ENCODE assay signal across 8 cellular contexts in genomic region chr1:241627453-241628329, GRCh38. TPM values are rescaled to one million over a fixed set of nuclear protein-coding genes. Genes with fewer than 3 reads are reported as not detected.
A peak's percentile ranks its signal among the peaks of the same experiment; 100 is the strongest.
DNase-seq lines count a peak whose midpoint lies in the region; ATAC-seq and TF ChIP-seq lines count a peak whose summit lies in the region.

No MANE protein-coding gene starts in this region.

- no peak overlapping the region for H3K27ac ChIP-seq in HCT116 (ENCODE audit: low read depth, low read length)

- H3K9me2 ChIP-seq in HCT116 (ENCODE audit: insufficient read depth) = no peaks in the 10 kb centered on the region

- no peaks in the 10 kb centered on the region for H3K4me1 ChIP-seq in HCT116 (ENCODE audit: control insufficient read depth in 1 of 2, insufficient read depth in 2 of 2, low read length in 2 of 2)

- no peak overlapping the region for H3K9ac ChIP-seq in HCT116 (ENCODE audit: low read length)

- H3K79me2 ChIP-seq in HCT116 (ENCODE audit: insufficient read depth, low read length) = no peaks in the 10 kb centered on the region

- no peak for TF ChIP-seq POLR2A in HCT116 (IDR thresholded peaks at IDR 0.05; ENCODE audit: borderline replicate concordance, extremely low read depth, insufficient read depth, insufficient read length)
- TF ChIP-seq POLR2A in erythroblast (IDR thresholded peaks at IDR 0.05; ENCODE audit: low read length) = no peak

- peak; percentile 74 for ATAC-seq in HCT116
- no peak for ATAC-seq in HG03571 (IDR thresholded peaks at IDR 0.05; ENCODE audit: unreplicated experiment)

- no peaks in the 10 kb centered on the region for H3K9me3 ChIP-seq in HCT116 (ENCODE audit: control insufficient read depth in 1 of 2, insufficient read depth in 1 of 2, low read depth in 1 of 2, low read length in 2 of 2)
- H3K9me3 ChIP-seq in MG63 = no peaks in the 10 kb centered on the region

- intact Hi-C loops in HCT116 (cut with micrococcal nuclease) = loop anchor here (1.0 kb wide), 1 partner anchor 96 kb away; no protein-coding TSS in a partner anchor

- TF ChIP-seq CTCF in HCT116 (IDR thresholded peaks at IDR 0.05 in 2 of 3, conservative IDR thresholded peaks at IDR 0.05 in 1 of 3; ENCODE audit: borderline replicate concordance in 1 of 3, insufficient read depth in 1 of 3, low read depth in 2 of 3, low read length in 2 of 3) (peak; percentile 49 to 62 (median 57); a peak in 5 of 6 replicates), WI38 (IDR thresholded peaks at IDR 0.05; ENCODE audit: low read depth, low read length) (peak; percentile 38; the same call in 1 of the 2 replicates)

- no peak overlapping the region for H3K4me3 ChIP-seq in HCT116 (replicated peaks in 1 of 2; ENCODE audit: low read depth in 1 of 2, low read length in 2 of 2)
- H3K4me3 ChIP-seq in MG63 = no peak overlapping the region
- no peak overlapping the region for H3K4me3 ChIP-seq in WI38 (ENCODE audit: low read depth, low read length)

- H3K4me2 ChIP-seq in HCT116 (ENCODE audit: low read length) = no peak overlapping the region

- DNase-seq in AG08396 (ENCODE audit: low spot score) (peak; percentile 55), GM04504 (ENCODE audit: low read depth) (peak; percentile 55), HCT116 (ENCODE audit: low read depth, low spot score) (peak; percentile 47), MG63 (peak; percentile 35), erythroblast (lab: John Stamatoyannopoulos, UW) (peak; percentile 56 to 70), pons (ENCODE audit: low spot score) (peak; percentile 49)

- RAD21 ChIA-PET in HCT116 (lab: Charles Lee; ENCODE audit: low non-redundant PET in 1 of 2, low total read pairs in 2 of 2, uncharacterized antibody in 2 of 2, unreplicated experiment in 2 of 2) = no interaction called here

- TF ChIP-seq RAD21 in HCT116 (IDR thresholded peaks at IDR 0.05; ENCODE audit: low read depth) = peak; percentile 66

- H4K20me1 ChIP-seq in HCT116 (ENCODE audit: insufficient read depth) = no peaks in the 10 kb centered on the region

- POLR2A ChIA-PET in HCT116 (lab: Charles Lee) = no interaction called here

- BruUV-seq in HCT116 (replicated peaks; lab: Mats Ljungman, UMichigan) = no TSS peak

- H2AFZ ChIP-seq in HCT116 (ENCODE audit: low read depth, low read length, poor library complexity, severe bottlenecking) = no peak overlapping the region

- H3K27me3 ChIP-seq in HCT116 (ENCODE audit: insufficient read depth, low read length) = no peaks in the 10 kb centered on the region
- no peaks in the 10 kb centered on the region for H3K27me3 ChIP-seq in MG63

- H3K36me3 ChIP-seq in HCT116 (ENCODE audit: control insufficient read depth in 1 of 2, insufficient read depth in 2 of 2, low read length in 2 of 2) (no peaks in the 10 kb centered on the region), MG63 (no peaks in the 10 kb centered on the region)

- CTCF ChIA-PET in HCT116 (lab: Charles Lee) = interaction anchor here (1.3 kb wide), 1 partner anchor 17 kb away, joined by 11 read pairs; no protein-coding TSS in a partner anchor

TF ChIP-seq in HCT116, 20 proteins besides CTCF, POLR2A, EP300 and RAD21:
- TF ChIP-seq FOSL1 (IDR thresholded peaks at IDR 0.05; ENCODE audit: low read depth) (no peak), ZFX (IDR thresholded peaks at IDR 0.05) (no peak), ATF3 (IDR thresholded peaks at IDR 0.05) (no peak), SP1 (IDR thresholded peaks at IDR 0.05; ENCODE audit: low read depth) (no peak), ZNF274 (IDR thresholded peaks at IDR 0.05; ENCODE audit: low read depth, low read length) (no peak), JUND (IDR thresholded peaks at IDR 0.05) (no peak; the same call in 1 of the 2 replicates), REST (IDR thresholded peaks at IDR 0.05; ENCODE audit: low read depth) (no peak), ZBTB33 (IDR thresholded peaks at IDR 0.05; ENCODE audit: extremely low read depth, insufficient replicate concordance, low read length) (no peak), CBX3 (IDR thresholded peaks at IDR 0.05; ENCODE audit: low read depth) (no peak), TCF7L2 (IDR thresholded peaks at IDR 0.05; ENCODE audit: borderline replicate concordance, extremely low read depth, insufficient read depth, insufficient read length) (no peak), MAX (IDR thresholded peaks at IDR 0.05) (no peak)

RNA-seq across cellular contexts. Expression of gene CHML, which starts 12.5 kb away (rescaled TPM):
- 9.7 TPM for total RNA-seq in HCT116 (2021; ENCODE audit: unreplicated experiment)
- polyA plus RNA-seq in HCT116 (2012) = 2.5 and 3.0 TPM in 2 replicates
- 7.0 and 15.4 TPM in 2 replicates for total RNA-seq in MG63 (2014; rRNA removed; shearing (Covaris generic); ENCODE audit: low replicate concordance)

RNA-seq across cellular contexts. Expression of gene OPN3, which starts 12.5 kb away (rescaled TPM):
- 6.1 TPM for total RNA-seq in HCT116 (2021; ENCODE audit: unreplicated experiment)
- 1.5 and 2.4 TPM in 2 replicates for polyA plus RNA-seq in HCT116 (2012)
- 1.1 and 4.1 TPM in 2 replicates for total RNA-seq in MG63 (2014; rRNA removed; shearing (Covaris generic); ENCODE audit: low replicate concordance)

RNA-seq across cellular contexts. Expression of gene WDR64, which starts 24.4 kb away (rescaled TPM):
- total RNA-seq in HCT116 (2021; ENCODE audit: unreplicated experiment) = not detected
- not detected in 2 replicates for polyA plus RNA-seq in HCT116 (2012)
- total RNA-seq in MG63 (2014; rRNA removed; shearing (Covaris generic); ENCODE audit: low replicate concordance) = not detected in 2 replicates
